In genomic region chr10:6141296-6142151, GRCh38 we compare ENCODE assay signal across 8 cellular contexts. TPM values are rescaled to one million over a fixed set of nuclear protein-coding genes. Genes with fewer than 3 reads are reported as not detected.
DNase-seq lines count a peak whose midpoint lies in the region; ATAC-seq and TF ChIP-seq lines count a peak whose summit lies in the region.

No MANE protein-coding gene starts in this region.

- TF ChIP-seq CTCF in gastroesophageal sphincter (IDR thresholded peaks at IDR 0.05) = no peak

- H3K9me3 ChIP-seq in mononuclear cell (ENCODE audit: low read depth, low read length) (no peaks in the 10 kb centered on the region), gastroesophageal sphincter (no peaks in the 10 kb centered on the region)

- DNase-seq in activated naive CD4-positive, alpha-beta T cell treated with Interleukin-2 at 50 U/mL for 16 hours = peak; percentile 56
- DNase-seq in activated naive CD4-positive, alpha-beta T cell (lab: John Stamatoyannopoulos, UW) = no peak
- DNase-seq in NCI-H2107 treated with DMSO at 0.1 percent for 48 hours (lab: John Stamatoyannopoulos, UW; ENCODE audit: unreplicated experiment) = peak; percentile 59
- peak; percentile 85 for DNase-seq in astrocyte of the hippocampus (ENCODE audit: low read depth, low spot score)
- no peak for DNase-seq in NCI-H2196 (lab: John Stamatoyannopoulos, UW; ENCODE audit: unreplicated experiment)

- H3K36me3 ChIP-seq in gastroesophageal sphincter = no peaks in the 10 kb centered on the region

- TF ChIP-seq POLR2A in gastroesophageal sphincter (IDR thresholded peaks at IDR 0.05) = no peak

- H3K27me3 ChIP-seq in mononuclear cell (ENCODE audit: insufficient read depth, low read length) (no peaks in the 10 kb centered on the region), gastroesophageal sphincter (peaks cover 22% of the 10 kb centered on the region)

- peak; percentile 45 for ATAC-seq in HG02623 (IDR thresholded peaks at IDR 0.05; ENCODE audit: unreplicated experiment)
- ATAC-seq in gastroesophageal sphincter = no peak

- H3K4me3 ChIP-seq in mononuclear cell (ENCODE audit: low read length) = peak overlapping the region; percentile 9
- H3K4me3 ChIP-seq in gastroesophageal sphincter = peak overlapping the region in 1 of 2 donors; percentile 34

- WGBS in gastroesophageal sphincter (ENCODE audit: low coverage in 1 of 2), 2 donors = 65 to 85% methylated on average over 12 to 21 of the region's 30 CpGs

- no peak for TF ChIP-seq EP300 in gastroesophageal sphincter (IDR thresholded peaks at IDR 0.05)

- H3K27ac ChIP-seq in gastroesophageal sphincter = no peak overlapping the region

- peaks cover 42% of the 10 kb centered on the region for H3K4me1 ChIP-seq in mononuclear cell (ENCODE audit: insufficient read depth, low read length)
- peaks cover 0 to 23% (median 8%) of the 10 kb centered on the region in 3 donors for H3K4me1 ChIP-seq in gastroesophageal sphincter

RNA-seq across cellular contexts. Expression of gene RBM17, which starts 52.7 kb away (rescaled TPM):
- 80.0 TPM for total RNA-seq in mononuclear cell
- 10 to 100 TPM; 51.0 to 72.9 (median 66.7) TPM for total RNA-seq in gastroesophageal sphincter

Comparison
In these comparisons a context has a peak if more than half of its experiments do, and no peak if none do; other contexts are left out.
1. DNase-seq: peak in activated naive CD4-positive, alpha-beta T cell treated with Interleukin-2 at 50 U/mL for 16 hours (single experiment), NCI-H2107 treated with DMSO at 0.1 percent for 48 hours (single experiment) and astrocyte of the hippocampus (single experiment); none in activated naive CD4-positive, alpha-beta T cell (0 of 4) and NCI-H2196 (single experiment).